ENCODE assay signal across 8 cellular contexts in genomic region chr18:22933206-22933957, GRCh38. TPM values are rescaled to one million over a fixed set of nuclear protein-coding genes. Genes with fewer than 3 reads are reported as not detected.
A peak's percentile ranks its signal among the peaks of the same experiment; 100 is the strongest.
DNase-seq lines count a peak whose midpoint lies in the region; ATAC-seq, FAIRE-seq and TF ChIP-seq lines count a peak whose summit lies in the region.

RBBP8 (plus strand) TSS chr18:22933328; CDS start chr18:22936852, 3,524 bp downstream.

- TF ChIP-seq POLR2A in breast epithelium (IDR thresholded peaks at IDR 0.05): peak; percentile 49

- ATAC-seq in GM18861 (IDR thresholded peaks at IDR 0.05; ENCODE audit: unreplicated experiment) (peak; percentile 53), HG03095 (IDR thresholded peaks at IDR 0.05; ENCODE audit: unreplicated experiment) (peak; percentile 73)

- H3K4me3 ChIP-seq in A673 (ENCODE audit: low read depth, low read length, poor library complexity, severe bottlenecking) (peak within 1 kb of the TSS; percentile 88), WERI-Rb-1 (ENCODE audit: low read depth, low read length) (peak within 1 kb of the TSS; percentile 94), breast epithelium (peak within 1 kb of the TSS; percentile 82 to 95 (median 82)), iPS-20b (ENCODE audit: low read length) (peak within 1 kb of the TSS; percentile 73), small intestine (ENCODE audit: low read depth in 1 of 2, low read length in 2 of 2) (peak within 1 kb of the TSS; percentile 60 to 72)

- DNase-seq in A673 (ENCODE audit: low spot score) (peak; percentile 92), NCI-H2171 treated with DMSO at 0.1 percent for 48 hours (lab: John Stamatoyannopoulos, UW) (peak; percentile 79), WERI-Rb-1 (peak; percentile 91), breast epithelium (ENCODE audit: low spot score in 2 of 2) (peak; percentile 76 to 77), small intestine (peak; percentile 82)

- peak within 1 kb of the TSS; percentile 98 for H3K9ac ChIP-seq in iPS-20b (ENCODE audit: low read depth, low read length)

- H3K27ac ChIP-seq in A673 (ENCODE audit: low read depth, low read length, poor library complexity, severe bottlenecking): peak within 1 kb of the TSS; percentile 98
- H3K27ac ChIP-seq in WERI-Rb-1: peak within 1 kb of the TSS; percentile 99
- peak within 1 kb of the TSS; percentile 99 for H3K27ac ChIP-seq in breast epithelium
- peak within 1 kb of the TSS; percentile 92 for H3K27ac ChIP-seq in iPS-20b (ENCODE audit: low read length)
- peak within 1 kb of the TSS; percentile 92 to 96 for H3K27ac ChIP-seq in small intestine (ENCODE audit: low read depth in 1 of 2, low read length in 1 of 2)

- no peaks in the 10 kb centered on the region for H3K27me3 ChIP-seq in A673 (replicated peaks; ENCODE audit: insufficient read depth, low read depth, low read length, poor library complexity)
- no peaks in the 10 kb centered on the region for H3K27me3 ChIP-seq in WERI-Rb-1 (ENCODE audit: insufficient read depth, low read depth, severe bottlenecking)
- no peaks in the 10 kb centered on the region for H3K27me3 ChIP-seq in breast epithelium
- H3K27me3 ChIP-seq in iPS-20b (ENCODE audit: insufficient read depth, low read length): peaks cover 6% of the 10 kb centered on the region; the same call in 1 of the 2 replicates
- no peaks in the 10 kb centered on the region for H3K27me3 ChIP-seq in small intestine (ENCODE audit: control insufficient read depth in 2 of 2, insufficient read depth in 2 of 2, low read length in 2 of 2)

- CTCF ChIA-PET in A673 (lab: Charles Lee): interaction anchor here (1.1 kb wide), 1 partner anchor 50 kb away, joined by 3 read pairs; no protein-coding TSS in a partner anchor

- WGBS in small intestine, 3 donors: 0% methylated on average over 69 to 81 of the region's 81 CpGs

- no peak for TF ChIP-seq CTCF in A673 (conservative IDR thresholded peaks at IDR 0.05; ENCODE audit: low read depth, low read length)
- no peak for TF ChIP-seq CTCF in WERI-Rb-1 (IDR thresholded peaks at IDR 0.05; ENCODE audit: low read depth, low read length)
- no peak for TF ChIP-seq CTCF in breast epithelium (IDR thresholded peaks at IDR 0.05)

- POLR2A ChIA-PET in A673 (lab: Charles Lee; ENCODE audit: low non-redundant PET): no interaction called here

- no TSS peak for BruUV-seq in A673 (replicated peaks; lab: Mats Ljungman, UMichigan)

- peaks cover 17% of the 10 kb centered on the region for H3K36me3 ChIP-seq in A673 (ENCODE audit: insufficient read depth, low read length, poor library complexity, severe bottlenecking)
- peaks cover 31% of the 10 kb centered on the region for H3K36me3 ChIP-seq in WERI-Rb-1
- no peaks in the 10 kb centered on the region for H3K36me3 ChIP-seq in breast epithelium
- peaks cover 20% of the 10 kb centered on the region for H3K36me3 ChIP-seq in iPS-20b (ENCODE audit: insufficient read depth, low read depth, low read length)
- no peaks in the 10 kb centered on the region for H3K36me3 ChIP-seq in small intestine (ENCODE audit: control insufficient read depth in 2 of 2, insufficient read depth in 2 of 2, low read length in 2 of 2)

- no peak for FAIRE-seq in small intestine (lab: Jason Lieb, UNC)

- intact Hi-C loops in A673 (cut with micrococcal nuclease; ENCODE audit: unreplicated experiment) (loop anchor here (5.0 kb wide), 1 partner anchor 111 kb away; no protein-coding TSS in a partner anchor), breast epithelium (cut with DNase I; ENCODE audit: low total_unique reads) (no loop called here)

- no peaks in the 10 kb centered on the region for H3K9me3 ChIP-seq in A673 (ENCODE audit: low read depth, low read length, poor library complexity, severe bottlenecking)
- no peaks in the 10 kb centered on the region for H3K9me3 ChIP-seq in WERI-Rb-1 (ENCODE audit: severe bottlenecking)
- no peaks in the 10 kb centered on the region for H3K9me3 ChIP-seq in breast epithelium
- H3K9me3 ChIP-seq in iPS-20b (ENCODE audit: insufficient read depth, low read depth, low read length): no peaks in the 10 kb centered on the region
- H3K9me3 ChIP-seq in small intestine (ENCODE audit: control insufficient read depth, low read depth): no peaks in the 10 kb centered on the region

- H3K4me1 ChIP-seq in A673 (ENCODE audit: insufficient read depth, low read length, poor library complexity, severe bottlenecking) (peaks cover 12% of the 10 kb centered on the region), breast epithelium (no peaks in the 10 kb centered on the region), iPS-20b (ENCODE audit: insufficient read depth, low read length) (peaks cover 3% of the 10 kb centered on the region; the same call in 1 of the 2 replicates), small intestine (ENCODE audit: control insufficient read depth in 2 of 2, insufficient read depth in 1 of 2, low read depth in 1 of 2, low read length in 1 of 2) (no peaks in the 10 kb centered on the region)

RNA-seq across cellular contexts. Expression of gene RBBP8, which starts in this region (rescaled TPM):
- total RNA-seq in A673 (2021) (75.8 and 88.2 TPM in 2 replicates), breast epithelium (100 to 1,000 TPM in 1 of 3 donors, 10 to 100 TPM in 2; 19.4 to 117 (median 76.4) TPM)
- polyA plus RNA-seq in small intestine: 10 to 100 TPM; 28.2 to 38.4 (median 37.6) TPM

Comparison
In these comparisons a context has a peak if more than half of its experiments do, and no peak if none do; other contexts are left out.
1. Peak in every context shown above with its lines: DNase-seq, ATAC-seq, H3K4me3 ChIP-seq and H3K27ac ChIP-seq.